18 cellular contexts compared by ENCODE assay signal in genomic region chr1:25607123-25607522, GRCh38. TPM values are rescaled to one million over a fixed set of nuclear protein-coding genes. Genes with fewer than 3 reads are reported as not detected.
DNase-seq lines count a peak whose midpoint lies in the region; ATAC-seq, FAIRE-seq and TF ChIP-seq lines count a peak whose summit lies in the region.
"Had no signal": no experiment of that assay in that cellular context is flagged by ENCODE, and none has a peak within 500 bp of the region (broad histone marks: within the 10 kb centered on the region; RNA-seq: fewer than 3 reads in every experiment).

No MANE protein-coding gene starts in this region.

- no peak for ATAC-seq in GM12878
- no peak for ATAC-seq in GM18505 (IDR thresholded peaks at IDR 0.05; ENCODE audit: unreplicated experiment)
- ATAC-seq: GM23338, HCT116 had no signal

- H3K4me2 ChIP-seq in MM.1S (ENCODE audit: low read depth, low read length) (peak overlapping the region; percentile 34), GM12878 (ENCODE audit: control insufficient read depth, insufficient read depth) (peak overlapping the region; percentile 30; the same call in 1 of the 2 replicates)
- H3K4me2 ChIP-seq: GM23338 had no signal

- H3K27ac ChIP-seq in HEK293 (ENCODE audit: extremely low read depth, low read depth, low read length) (no peak overlapping the region), MM.1S (ENCODE audit: low read length) (peak overlapping the region; percentile 6; the same call in 1 of the 2 replicates), GM12878 (ENCODE audit: control insufficient read depth, insufficient read depth) (no peak overlapping the region)

- no peaks in the 10 kb centered on the region for H3K9me2 ChIP-seq in MM.1S (replicated peaks; ENCODE audit: insufficient read depth, low read length)

- SMC1A ChIA-PET in GM12878 (lab: Charles Lee; ENCODE audit: uncharacterized antibody, unreplicated experiment) = no interaction called here

- H2AFZ ChIP-seq in MM.1S (ENCODE audit: low read length) (no peak overlapping the region), GM12878 (ENCODE audit: control insufficient read depth, low read depth, low read length) (no peak overlapping the region)
- H2AFZ ChIP-seq: GM23338 had no signal

- H3K9me3 ChIP-seq in HEK293 (ENCODE audit: control insufficient read depth, insufficient read depth, low read depth, low read length) (no peaks in the 10 kb centered on the region), MM.1S (replicated peaks; ENCODE audit: insufficient read depth, low read length) (no peaks in the 10 kb centered on the region), GM12878 (replicated peaks; ENCODE audit: control insufficient read depth, insufficient read depth, low read length) (no peaks in the 10 kb centered on the region)

- H3K9ac ChIP-seq in MM.1S (ENCODE audit: low read length) (no peak overlapping the region), GM12878 (ENCODE audit: control insufficient read depth, insufficient read depth, low read length) (no peak overlapping the region)

- BruUV-seq in GM12878 (replicated peaks; lab: Mats Ljungman, UMichigan) = no TSS peak

- no peak overlapping the region for H3K4me3 ChIP-seq in HEK293 (ENCODE audit: low read depth, low read length)
- no peak overlapping the region for H3K4me3 ChIP-seq in MM.1S (ENCODE audit: low read length)
- no peak overlapping the region for H3K4me3 ChIP-seq in GM12878
- H3K4me3 ChIP-seq: GM23338 had no signal

- FAIRE-seq in GM12878 (lab: Jason Lieb, UNC) = no peak
- FAIRE-seq: GM18507 had no signal

- intact Hi-C loops in GM12878 (cut with micrococcal nuclease; ENCODE audit: unreplicated experiment) = no loop called here

- POLR2A ChIA-PET in HEK293 (lab: Yijun Ruan, JAX) (interaction anchor here (0.6 kb wide), 1 partner anchor 360 kb away, joined by 4 read pairs; no protein-coding TSS in a partner anchor), GM12878 (lab: Charles Lee) (interaction anchor here (0.6 kb wide), 1 partner anchor 686 kb away, joined by 3 read pairs; no protein-coding TSS in a partner anchor)

- H3K36me3 ChIP-seq in HEK293 (ENCODE audit: control insufficient read depth in 2 of 2, insufficient read depth in 1 of 2, low read length in 2 of 2) (no peaks in the 10 kb centered on the region), MM.1S (replicated peaks; ENCODE audit: insufficient read depth, low read length) (no peaks in the 10 kb centered on the region), GM12878 (ENCODE audit: control insufficient read depth in 2 of 2, insufficient read depth in 2 of 2, low read length in 1 of 2) (no peaks in the 10 kb centered on the region)

- DNase-seq in MM.1S = no peak
- no peak for DNase-seq in GM12878 (ENCODE audit: low read depth, low spot score)
- no peak for DNase-seq in UCSD-AML1 (lab: John Stamatoyannopoulos, UW; ENCODE audit: unreplicated experiment)
- no peak for DNase-seq in NCI-H2081 (lab: John Stamatoyannopoulos, UW)
- DNase-seq: C1 segment of cervical spinal cord; Calu3; CD4-positive, alpha-beta memory T cell; COR-L47; DMS53; DMS79 treated with DMSO at 0.1 percent for 48 hours; GF-D8; H9; HFFc6 had no signal

- no peak for TF ChIP-seq CTCF in HEK293 (tag by site-specific recombination; IDR thresholded peaks at IDR 0.05)
- TF ChIP-seq CTCF in MM.1S (IDR thresholded peaks at IDR 0.05; ENCODE audit: low read length) = no peak
- no peak for TF ChIP-seq CTCF in GM12878 (IDR thresholded peaks at IDR 0.05 in 2 of 3, conservative IDR thresholded peaks at IDR 0.05 in 1 of 3; ENCODE audit: control insufficient read depth in 2 of 3, extremely low read depth in 1 of 3, insufficient read depth in 1 of 3, low read depth in 3 of 3, low read length in 3 of 3)

- H3K79me2 ChIP-seq in MM.1S (ENCODE audit: low read length) (no peaks in the 10 kb centered on the region), GM12878 (ENCODE audit: control insufficient read depth, insufficient read depth, low read length) (no peaks in the 10 kb centered on the region)

- in situ Hi-C loops in GM12878 (cut with MboI) = no loop called here

- no peak for TF ChIP-seq EP300 in GM12878 (IDR thresholded peaks at IDR 0.05; ENCODE audit: borderline replicate concordance in 1 of 2, control insufficient read depth in 1 of 2, low read depth in 2 of 2, low read length in 2 of 2)

- H4K20me1 ChIP-seq in MM.1S (ENCODE audit: insufficient read depth, low read length) (no peaks in the 10 kb centered on the region), GM12878 (ENCODE audit: control insufficient read depth, insufficient read depth) (no peaks in the 10 kb centered on the region)

- TF ChIP-seq RAD21 in GM12878 (IDR thresholded peaks at IDR 0.05; ENCODE audit: insufficient read depth, low read depth, low read length) = no peak

- CTCF ChIA-PET in HEK293 (lab: Yijun Ruan, JAX) = interaction anchor here (2.8 kb wide), 1 partner anchor 191 kb away, joined by 32 read pairs; the partner anchor contains the start of gene SELENON
- CTCF ChIA-PET in GM12878 (lab: Yijun Ruan, JAX) = interaction anchor here (0.6 to 3.6 kb wide), 6 partner anchors 12 to 203 kb away, joined by 3 to 26 read pairs (median 14); no protein-coding TSS in a partner anchor

- TF ChIP-seq POLR2A in GM12878 (IDR thresholded peaks at IDR 0.05; ENCODE audit: low read depth, low read length) (no peak), GM18505 (IDR thresholded peaks at IDR 0.05; ENCODE audit: borderline replicate concordance, extremely low read depth, insufficient read depth, insufficient read length) (no peak)

- no peaks in the 10 kb centered on the region; the same call in 1 of the 2 replicates for H3K27me3 ChIP-seq in MM.1S (replicated peaks; ENCODE audit: insufficient read depth, low read length)
- peaks cover 0 to 5% of the 10 kb centered on the region in 2 experiments; a peak in 2 of 4 replicates for H3K27me3 ChIP-seq in GM12878 (replicated peaks in 1 of 2; ENCODE audit: control insufficient read depth in 2 of 2, insufficient read depth in 2 of 2, low read length in 1 of 2)

- peaks cover 15% of the 10 kb centered on the region for H3F3A ChIP-seq in MM.1S (ENCODE audit: insufficient read depth, low read length)

- RAD21 ChIA-PET in GM12878 (lab: Charles Lee; ENCODE audit: unreplicated experiment) = no interaction called here

- WGBS in GM12878 (ENCODE audit: insufficient coverage, insufficient replicate concordance, low lambda C conversion rate, missing lambda C conversion rate) = 71% methylated on average over 5 of the region's 5 CpGs

- H3K4me1 ChIP-seq in HEK293 (ENCODE audit: control insufficient read depth, insufficient read depth, low read length) (no peaks in the 10 kb centered on the region), MM.1S (ENCODE audit: low read length) (peaks cover 9% of the 10 kb centered on the region), GM12878 (ENCODE audit: control insufficient read depth, insufficient read depth, low read length) (peaks cover 6% of the 10 kb centered on the region)

TF ChIP-seq in HEK293, 187 proteins besides CTCF, POLR2A, EP300 and RAD21 (continues in another document):
- peak; percentile 91 for TF ChIP-seq ZNF548 (tag by site-specific recombination; IDR thresholded peaks at IDR 0.05)

TF ChIP-seq in GM12878, 131 proteins besides CTCF, POLR2A, EP300 and RAD21:
- TF ChIP-seq MAX (IDR thresholded peaks at IDR 0.05; ENCODE audit: low read depth, low read length) = no peak
- TF ChIP-seq CBX3 (IDR thresholded peaks at IDR 0.05; ENCODE audit: borderline replicate concordance, low read depth) = no peak
- TF ChIP-seq IKZF2 (IDR thresholded peaks at IDR 0.05) = peak in 1 of 2 experiments; percentile 27; a peak in 1 of 4 replicates
TF ChIP-seq in GM12878: peak in this region for 1.

RNA-seq across cellular contexts. Expression of gene MAN1C1, which starts 9.5 kb away (rescaled TPM):
- total RNA-seq in GM12878 (2013; cell fraction: nucleolus; rRNA removed) = 0.58 and 0.88 TPM in 2 replicates
- total RNA-seq in GM12878 (2014; rRNA removed) = 0.23 TPM in 1 of 2 replicates, not detected in the other
- total RNA-seq in GM12878 (2014; rRNA removed; fragmentation: Illumina TruSeq; extraction: Trizol) = 0.09 and 0.22 TPM in 2 replicates
- total RNA-seq in GM12878 (2021) = 0.19 and 0.21 TPM in 2 replicates
- not detected for polyA plus RNA-seq in GM12878 (2011; ENCODE audit: low read depth)
- polyA plus RNA-seq in GM12878 (2011; rRNA removed) = 0.35 and 0.38 TPM in 2 replicates
- polyA plus RNA-seq in GM12878 (2011; cell fraction: cytosol; rRNA removed) = 0.64 and 0.70 TPM in 2 replicates
- 1.0 and 1.1 TPM in 2 replicates for polyA plus RNA-seq in GM12878 (2011; cell fraction: nucleus; rRNA removed)
- polyA plus RNA-seq in GM12878 (2012) = 0.16 and 0.29 TPM in 2 replicates
- 0.12 TPM in 1 of 2 replicates, not detected in the other for polyA plus RNA-seq in GM12878 (2014; fragmentation: Illumina TruSeq; extraction: Trizol)
- not detected for polyA plus RNA-seq in GM12878 (2014; fragmentation: Nextera tagmentation; extraction: Ambion mirVana)
- 0.18 and 0.56 TPM in 2 replicates for polyA plus RNA-seq in GM12878 (2014; rRNA removed)
- polyA plus RNA-seq in GM12878 (2016; fragmentation: Nextera tagmentation; extraction: Ambion mirVana) = under 1 TPM in 1 of 2 experiments, not detected in 1; 0.15 TPM
- polyA minus RNA-seq in GM12878 (2011; rRNA and poly(A)+ RNA removed) = 0.46 and 0.80 TPM in 2 replicates
- 0.62 TPM in 1 of 2 replicates, not detected in the other for polyA minus RNA-seq in GM12878 (2011; cell fraction: cytosol; rRNA and poly(A)+ RNA removed)
- 0.24 and 0.29 TPM in 2 replicates for polyA minus RNA-seq in GM12878 (2011; cell fraction: nucleus; rRNA and poly(A)+ RNA removed)
